ENCODE assay signal across 1 cellular context in genomic region chr2:17539596-17539992, GRCh38.
TF ChIP-seq lines count a peak whose summit lies in the region.

No MANE protein-coding gene starts in this region.

TF ChIP-seq in HepG2, 621 proteins besides CTCF, POLR2A, EP300 and RAD21 (continued from another document):
- TF ChIP-seq ZBTB37 (CRISPR knock-in tag; IDR thresholded peaks at IDR 0.05) = peak; percentile 65; the same call in 1 of the 2 replicates
- 0 out of 2 replicates have a peak, but pooled peaks have one; percentile 3 for TF ChIP-seq NR2F2 (IDR thresholded peaks at IDR 0.05; ENCODE audit: borderline replicate concordance, low read depth)
- no peak for TF ChIP-seq ZNF724P (CRISPR knock-in tag; IDR thresholded peaks at IDR 0.05; ENCODE audit: borderline replicate concordance)
- TF ChIP-seq RARG (CRISPR knock-in tag; IDR thresholded peaks at IDR 0.05; ENCODE audit: low read depth) = 0 out of 2 replicates have a peak, but pooled peaks have one; percentile 7
- no peak for TF ChIP-seq ZNF333 (CRISPR knock-in tag; IDR thresholded peaks at IDR 0.05; ENCODE audit: borderline replicate concordance)
- TF ChIP-seq ZNF446 (CRISPR knock-in tag; IDR thresholded peaks at IDR 0.05) = peak; percentile 4; the same call in 1 of the 2 replicates
- TF ChIP-seq PRDM10 (CRISPR knock-in tag; IDR thresholded peaks at IDR 0.05; ENCODE audit: low read depth) = 0 out of 2 replicates have a peak, but pooled peaks have one; percentile 8
- no peak for TF ChIP-seq NFYC (CRISPR knock-in tag; IDR thresholded peaks at IDR 0.05)
- TF ChIP-seq, protein P1, sequence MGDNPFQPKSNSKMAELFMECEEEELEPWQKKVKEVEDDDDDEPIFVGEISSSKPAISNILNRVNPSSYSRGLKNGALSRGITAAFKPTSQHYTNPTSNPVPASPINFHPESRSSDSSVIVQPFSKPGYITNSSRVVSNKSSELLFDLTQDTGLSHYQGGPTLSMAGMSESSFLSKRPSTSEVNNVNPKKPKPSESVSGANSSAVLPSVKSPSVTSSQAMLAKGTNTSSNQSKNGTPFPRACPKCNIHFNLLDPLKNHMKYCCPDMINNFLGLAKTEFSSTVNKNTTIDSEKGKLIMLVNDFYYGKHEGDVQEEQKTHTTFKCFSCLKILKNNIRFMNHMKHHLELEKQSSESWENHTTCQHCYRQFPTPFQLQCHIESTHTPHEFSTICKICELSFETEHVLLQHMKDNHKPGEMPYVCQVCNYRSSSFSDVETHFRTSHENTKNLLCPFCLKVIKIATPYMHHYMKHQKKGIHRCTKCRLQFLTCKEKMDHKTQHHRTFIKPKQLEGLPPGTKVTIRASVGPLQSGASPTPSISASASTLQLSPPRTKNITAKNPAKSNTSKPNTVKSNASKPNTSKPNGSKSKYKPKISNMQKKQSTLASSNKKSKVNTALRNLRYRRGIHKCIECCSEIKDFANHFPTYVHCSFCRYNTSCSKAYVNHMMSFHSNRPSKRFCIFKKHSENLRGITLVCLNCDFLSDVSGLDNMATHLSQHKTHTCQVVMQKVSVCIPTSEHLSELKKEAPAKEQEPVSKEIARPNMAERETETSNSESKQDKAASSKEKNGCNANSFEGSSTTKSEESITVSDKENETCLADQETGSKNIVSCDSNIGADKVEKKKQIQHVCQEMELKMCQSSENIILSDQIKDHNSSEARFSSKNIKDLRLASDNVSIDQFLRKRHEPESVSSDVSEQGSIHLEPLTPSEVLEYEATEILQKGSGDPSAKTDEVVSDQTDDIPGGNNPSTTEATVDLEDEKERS (CRISPR knock-in tag; IDR thresholded peaks at IDR 0.05) = no peak
- TF ChIP-seq NFKBIZ (CRISPR knock-in tag; IDR thresholded peaks at IDR 0.05) = no peak
- TF ChIP-seq RBM22 (optimal IDR thresholded peaks at IDR 0.05; ENCODE audit: low read length) = peak; percentile 12
- TF ChIP-seq NFYB (CRISPR knock-in tag; IDR thresholded peaks at IDR 0.05) = peak; percentile 64
- no peak for TF ChIP-seq SNAPC4 (CRISPR knock-in tag; IDR thresholded peaks at IDR 0.05)
- TF ChIP-seq POLR2G (IDR thresholded peaks at IDR 0.05; ENCODE audit: low read depth, low read length) = peak; percentile 45
- no peak for TF ChIP-seq ZKSCAN1 (IDR thresholded peaks at IDR 0.05; ENCODE audit: low read length)
- TF ChIP-seq TGIF2 (CRISPR knock-in tag; IDR thresholded peaks at IDR 0.05) = no peak; the same call in 1 of the 2 replicates
- 0 out of 2 replicates have a peak, but pooled peaks have one; percentile 7 for TF ChIP-seq HNF4G (IDR thresholded peaks at IDR 0.05; ENCODE audit: borderline replicate concordance, low read depth, low read length)
- TF ChIP-seq HNF4G (CRISPR knock-in tag; IDR thresholded peaks at IDR 0.05; ENCODE audit: borderline replicate concordance, low read depth) = no peak
- TF ChIP-seq SMAD3 (CRISPR knock-in tag; IDR thresholded peaks at IDR 0.05) = no peak; the same call in 1 of the 2 replicates
- TF ChIP-seq ZHX2 (IDR thresholded peaks at IDR 0.05; ENCODE audit: low read depth) = 0 out of 2 replicates have a peak, but pooled peaks have one; percentile 5
- TF ChIP-seq ZHX2 (CRISPR knock-in tag; IDR thresholded peaks at IDR 0.05; ENCODE audit: borderline replicate concordance) = no peak
- TF ChIP-seq PATZ1 (CRISPR knock-in tag; IDR thresholded peaks at IDR 0.05) = 0 out of 2 replicates have a peak, but pooled peaks have one; percentile 19
- TF ChIP-seq POLR2AphosphoS5 (IDR thresholded peaks at IDR 0.05; ENCODE audit: low read depth, low read length) = peak; percentile 76; the same call in 1 of the 2 replicates
- TF ChIP-seq CAMTA2 (CRISPR knock-in tag; IDR thresholded peaks at IDR 0.05; ENCODE audit: borderline replicate concordance) = peak; percentile 47; the same call in 1 of the 2 replicates
